ENCODE assay signal across 1 cellular context in the genomic region with DNA sequence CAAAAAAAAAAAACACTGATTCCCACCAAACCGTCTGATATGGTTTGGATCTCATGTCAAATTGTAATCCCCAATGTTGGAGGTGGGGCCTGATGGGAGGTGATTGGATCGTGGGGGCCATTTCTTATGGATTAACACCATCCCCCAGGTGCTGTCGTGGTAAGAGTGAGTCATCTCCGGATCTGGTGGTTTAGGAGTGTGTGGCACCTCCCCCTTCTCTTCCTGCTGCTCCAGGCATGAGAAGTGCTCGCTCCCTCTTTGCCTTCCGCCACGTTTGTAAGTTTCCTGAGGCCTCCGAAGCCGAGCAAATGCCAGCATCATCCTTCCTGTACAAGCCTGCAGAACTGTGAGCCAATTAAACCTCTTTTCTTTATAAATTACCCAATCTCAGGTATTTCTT.
TF ChIP-seq lines count a peak whose summit lies in the region.

No MANE protein-coding gene starts in this region.

TF ChIP-seq in H1, 55 proteins besides CTCF, POLR2A, EP300 and RAD21:
- peak; percentile 41; the same call in 1 of the 2 replicates for TF ChIP-seq CREB1 (IDR thresholded peaks at IDR 0.05)
- TF ChIP-seq JUND (IDR thresholded peaks at IDR 0.05; ENCODE audit: low read length), result peak; percentile 96
- TF ChIP-seq SP1 (IDR thresholded peaks at IDR 0.05; ENCODE audit: low read depth, low read length), result peak; percentile 55; the same call in 1 of the 2 replicates
- TF ChIP-seq EZH2 (IDR thresholded peaks at IDR 0.05; ENCODE audit: low read depth, low read length, severe bottlenecking), result no peak
- TF ChIP-seq BACH1 (IDR thresholded peaks at IDR 0.05; ENCODE audit: low read length), result no peak
- TF ChIP-seq JUN (IDR thresholded peaks at IDR 0.05; ENCODE audit: low read depth, low read length), result peak; percentile 76; the same call in 1 of the 2 replicates
